8 cellular contexts compared by ENCODE assay signal in genomic region chr2:203650860-203651613, GRCh38. TPM values are rescaled to one million over a fixed set of nuclear protein-coding genes. Genes with fewer than 3 reads are reported as not detected.
DNase-seq lines count a peak whose midpoint lies in the region; ATAC-seq and TF ChIP-seq lines count a peak whose summit lies in the region.

No MANE protein-coding gene starts in this region.

- H3K9me3 ChIP-seq in BE2C: no peaks in the 10 kb centered on the region
- no peaks in the 10 kb centered on the region for H3K9me3 ChIP-seq in ascending aorta
- no peaks in the 10 kb centered on the region for H3K9me3 ChIP-seq in testis

- TF ChIP-seq POLR2A in testis (IDR thresholded peaks at IDR 0.05): no peak

- intact Hi-C loops in ascending aorta (cut with DNase I) (loop anchor here (2.0 to 10.0 kb wide), 4 partner anchors 69 to 166 kb away; partner anchors contain the start of gene RAPH1), testis (cut with DNase I; ENCODE audit: low total_unique reads) (no loop called here)

- H3K36me3 ChIP-seq in BE2C: no peaks in the 10 kb centered on the region
- H3K36me3 ChIP-seq in ascending aorta: no peaks in the 10 kb centered on the region
- H3K36me3 ChIP-seq in testis (ENCODE audit: low read depth, missing control alignments): no peaks in the 10 kb centered on the region

- DNase-seq in BE2C: peak; percentile 74
- DNase-seq in NCI-H2196 (lab: John Stamatoyannopoulos, UW; ENCODE audit: unreplicated experiment): peak; percentile 58
- DNase-seq in ascending aorta (ENCODE audit: low spot score in 2 of 2): no peak
- peak; percentile 74 for DNase-seq in inferior parietal cortex (ENCODE audit: extremely low spot score)
- peak; percentile 44 for DNase-seq in testis
- no peak for DNase-seq in central memory CD4-positive, alpha-beta T cell

- peak; percentile 68 for ATAC-seq in GM18867 (IDR thresholded peaks at IDR 0.05; ENCODE audit: unreplicated experiment)
- no peak for ATAC-seq in HG03045 (IDR thresholded peaks at IDR 0.05; ENCODE audit: unreplicated experiment)

- no peaks in the 10 kb centered on the region for H3K27me3 ChIP-seq in BE2C
- H3K27me3 ChIP-seq in ascending aorta: no peaks in the 10 kb centered on the region
- no peaks in the 10 kb centered on the region for H3K27me3 ChIP-seq in testis

- H3K4me1 ChIP-seq in BE2C (peaks cover 10% of the 10 kb centered on the region), ascending aorta (peaks cover 7 to 16% of the 10 kb centered on the region in 2 donors), testis (peaks cover 25% of the 10 kb centered on the region)

- H3K27ac ChIP-seq in ascending aorta (peak overlapping the region; percentile 56 to 70), testis (peak overlapping the region in 1 of 2 donors; percentile 37)

- TF ChIP-seq CTCF in BE2C (IDR thresholded peaks at IDR 0.05; ENCODE audit: low read depth, low read length) (peak; percentile 47), ascending aorta (IDR thresholded peaks at IDR 0.05) (peak; percentile 17 to 46 (median 18)), testis (IDR thresholded peaks at IDR 0.05) (peak in 1 of 3 experiments; percentile 18)

- H3K4me3 ChIP-seq in BE2C (ENCODE audit: low read depth, low read length) (no peak overlapping the region), ascending aorta (no peak overlapping the region), testis (no peak overlapping the region)

- WGBS in testis, 2 donors: 66 to 71% methylated on average over 4 of the region's 4 CpGs

RNA-seq across cellular contexts. Expression of gene CD28, which starts 55.4 kb away (rescaled TPM):
- not detected for polyA plus RNA-seq in BE2C (2012; ENCODE audit: insufficient read depth, insufficient read length, low read depth)
- total RNA-seq in ascending aorta (4.0 TPM), testis (under 1 TPM; 0.24 to 0.43 TPM)
- 0.91 TPM for polyA plus RNA-seq in testis (ENCODE audit: insufficient read depth, low read depth, low replicate concordance)

Comparison
In these comparisons a context has a peak if more than half of its experiments do, and no peak if none do; other contexts are left out.
1. DNase-seq: peak in BE2C (single experiment), NCI-H2196 (single experiment), inferior parietal cortex (single experiment) and testis (single experiment); none in ascending aorta (0 of 2) and central memory CD4-positive, alpha-beta T cell (single experiment).